1 cellular context compared by ENCODE assay signal in genomic region chr12:97142737-97143450, GRCh38.
TF ChIP-seq lines count a peak whose summit lies in the region.

No MANE protein-coding gene starts in this region.

TF ChIP-seq in endothelial cell of umbilical vein, 7 proteins besides CTCF, POLR2A, EP300 and RAD21:
- TF ChIP-seq MYC (IDR thresholded peaks at IDR 0.05; ENCODE audit: low read depth, low read length) (no peak), JUN (IDR thresholded peaks at IDR 0.05; ENCODE audit: borderline replicate concordance, insufficient read depth, insufficient read length, low read depth) (peak; percentile 9), POLR2AphosphoS5 (IDR thresholded peaks at IDR 0.05; ENCODE audit: insufficient read depth, low read depth, low read length) (no peak), FOS (IDR thresholded peaks at IDR 0.05; ENCODE audit: borderline replicate concordance, insufficient read depth, low read length) (no peak), MAX (IDR thresholded peaks at IDR 0.05; ENCODE audit: insufficient read depth, insufficient read length) (no peak)
